In the genomic region with DNA sequence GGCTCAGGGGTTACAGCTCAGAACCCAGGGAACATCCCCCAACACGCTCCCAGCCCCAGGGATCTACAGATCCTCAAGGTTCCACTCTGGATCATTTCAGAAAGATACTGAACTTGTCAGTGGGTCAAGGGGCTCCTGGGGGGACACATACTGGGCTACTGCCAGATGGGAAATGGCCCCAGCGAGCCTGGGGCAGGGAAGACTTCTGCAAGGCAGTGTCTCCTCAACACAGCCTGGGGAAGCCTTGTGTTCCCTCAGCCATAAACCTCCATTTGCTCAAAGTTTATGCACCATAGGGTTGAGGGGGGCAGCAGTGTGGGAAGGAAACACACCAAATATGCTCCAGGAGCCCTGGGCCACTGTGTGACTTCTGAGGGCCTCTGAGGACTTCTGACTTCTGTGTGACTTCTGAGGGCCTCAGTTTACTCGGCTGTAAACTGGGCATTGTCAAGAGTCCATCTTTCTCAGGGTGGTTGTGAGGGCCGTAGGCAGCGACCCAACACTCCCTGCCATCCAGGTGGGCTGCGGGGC, we compare ENCODE assay signal across 12 cellular contexts. TPM values are rescaled to one million over a fixed set of nuclear protein-coding genes. Genes with fewer than 3 reads are reported as not detected.
DNase-seq lines count a peak whose midpoint lies in the region; ATAC-seq, FAIRE-seq and TF ChIP-seq lines count a peak whose summit lies in the region.
"Had no signal": no experiment of that assay in that cellular context is flagged by ENCODE, and none has a peak within 500 bp of the region (broad histone marks: within the 10 kb centered on the region; RNA-seq: fewer than 3 reads in every experiment).

No MANE protein-coding gene starts in this region.

- peak overlapping the region; percentile 66 to 72 for H3K27ac ChIP-seq in ascending aorta

- no peaks in the 10 kb centered on the region for H3K27me3 ChIP-seq in ascending aorta
- H3K27me3 ChIP-seq: thyroid gland had no signal

- peak overlapping the region in 1 of 2 donors; percentile 37 for H3K4me3 ChIP-seq in ascending aorta
- H3K4me3 ChIP-seq: thyroid gland had no signal

- H3K9me3 Mint-ChIP-seq in CD14-positive monocyte (peaks cover 0 to 3% (median 0%) of the 10 kb centered on the region in 7 donors), natural killer cell (peaks cover 0 to 2% of the 10 kb centered on the region in 2 donors)

- H3K27me3 Mint-ChIP-seq in CD14-positive monocyte (ENCODE audit: low read depth in 3 of 3) (peaks cover 0 to 4% (median 0%) of the 10 kb centered on the region in 3 donors), natural killer cell (ENCODE audit: low read depth in 2 of 2) (no peaks in the 10 kb centered on the region)

- H3K4me1 Mint-ChIP-seq in CD14-positive monocyte: peaks cover 67% of the 10 kb centered on the region
- H3K4me1 Mint-ChIP-seq in natural killer cell: peaks cover 70 to 85% of the 10 kb centered on the region in 2 donors

- H3K4me3 Mint-ChIP-seq in CD14-positive monocyte (peak overlapping the region; percentile 86 to 95), natural killer cell (peak overlapping the region; percentile 89)

- ATAC-seq in natural killer cell: no peak
- ATAC-seq in GM21423 (IDR thresholded peaks at IDR 0.05; ENCODE audit: unreplicated experiment): no peak

- no peak for DNase-seq in CD14-positive monocyte (ENCODE audit: low spot score)
- no peak for DNase-seq in GM19239 (ENCODE audit: insufficient read length, low spot score)
- no peak for DNase-seq in ascending aorta (ENCODE audit: low spot score in 2 of 2)
- DNase-seq in natural killer cell: no peak
- no peak for DNase-seq in NCI-H2081 treated with DMSO at 0.1 percent for 48 hours (lab: John Stamatoyannopoulos, UW)
- no peak for DNase-seq in NCI-H1436 treated with DMSO at 0.1 percent for 48 hours (lab: John Stamatoyannopoulos, UW)
- DNase-seq in NCI-H2171 (lab: John Stamatoyannopoulos, UW): no peak
- DNase-seq: Caco-2, NCI-H1048, thyroid gland had no signal

- H3K36me3 Mint-ChIP-seq in CD14-positive monocyte (peaks cover 28 to 35% of the 10 kb centered on the region in 2 donors), natural killer cell (no peaks in the 10 kb centered on the region)

- H3K36me3 ChIP-seq in ascending aorta: no peaks in the 10 kb centered on the region
- H3K36me3 ChIP-seq: thyroid gland had no signal

- TF ChIP-seq CTCF in CD14-positive monocyte (IDR thresholded peaks at IDR 0.05) (no peak), ascending aorta (IDR thresholded peaks at IDR 0.05) (no peak), natural killer cell (IDR thresholded peaks at IDR 0.05) (no peak)

- FAIRE-seq in GM19239 (lab: Jason Lieb, UNC): peak; percentile 86
- FAIRE-seq: H1 had no signal

- intact Hi-C loops in CD14-positive monocyte (cut with micrococcal nuclease): loop anchor here in 1 of 2 donors (5.0 kb wide), 1 partner anchor 32 kb away; no protein-coding TSS in a partner anchor
- intact Hi-C loops in ascending aorta (cut with DNase I): no loop called here
- intact Hi-C loops in natural killer cell (cut with micrococcal nuclease): loop anchor here (1.0 to 5.0 kb wide), 3 partner anchors 25 to 1127 kb away; no protein-coding TSS in a partner anchor

- H3K27ac Mint-ChIP-seq in CD14-positive monocyte: peak overlapping the region; percentile 99 to 100 (median 100)
- H3K27ac Mint-ChIP-seq in natural killer cell: peak overlapping the region; percentile 98 to 99

- peaks cover 3 to 27% of the 10 kb centered on the region in 2 donors for H3K4me1 ChIP-seq in ascending aorta
- H3K4me1 ChIP-seq: Caco-2 had no signal

- no peaks in the 10 kb centered on the region for H3K9me3 ChIP-seq in ascending aorta
- H3K9me3 ChIP-seq: Caco-2, thyroid gland had no signal

RNA-seq across cellular contexts. Expression of a gene that starts 58.4 kb away (rescaled TPM):
- 10 to 100 TPM; 17.7 to 30.3 TPM for polyA plus RNA-seq in CD14-positive monocyte
- total RNA-seq in ascending aorta (148 TPM), natural killer cell (100 to 1,000 TPM; 124 to 189 (median 138) TPM)
